1 cellular context compared by ENCODE assay signal in genomic region chr14:49882826-49883694, GRCh38.
TF ChIP-seq lines count a peak whose summit lies in the region.

No MANE protein-coding gene starts in this region.

TF ChIP-seq in GM23338, 12 proteins besides CTCF, POLR2A, EP300 and RAD21 (continued from another document):
- TF ChIP-seq ZNF462 (CRISPR knock-in tag; IDR thresholded peaks at IDR 0.05) (no peak), CREB1 (CRISPR knock-in tag; IDR thresholded peaks at IDR 0.05; ENCODE audit: low read depth) (no peak)
